18 cellular contexts compared by ENCODE assay signal in the genomic region with DNA sequence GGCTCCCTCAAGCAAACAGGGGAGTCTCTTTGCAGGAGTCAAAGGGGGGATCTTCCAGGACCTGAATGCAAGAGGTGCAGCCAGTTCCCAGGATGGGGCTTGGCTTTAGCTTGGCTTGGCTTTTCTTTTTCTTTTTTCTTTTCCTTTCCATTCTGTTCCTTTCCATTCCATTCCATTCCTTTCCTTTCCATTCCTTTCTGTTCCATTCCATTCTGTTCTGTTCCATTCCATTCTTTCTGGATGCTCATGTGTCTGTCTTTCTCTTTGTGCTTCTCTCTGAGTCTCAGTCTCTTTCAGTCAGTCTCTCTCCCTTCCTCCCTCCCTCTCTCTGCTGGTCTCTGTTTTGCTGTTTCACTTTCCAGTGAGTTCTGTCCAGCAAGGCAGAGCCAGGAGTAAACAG.
DNase-seq lines count a peak whose midpoint lies in the region; FAIRE-seq and TF ChIP-seq lines count a peak whose summit lies in the region.
"Had no signal": no experiment of that assay in that cellular context is flagged by ENCODE, and none has a peak within 500 bp of the region (broad histone marks: within the 10 kb centered on the region; RNA-seq: fewer than 3 reads in every experiment).

No MANE protein-coding gene starts in this region.

- H3K4me3 ChIP-seq in bronchial epithelial cell (ENCODE audit: low read depth, low read length), result no peak overlapping the region
- H3K4me3 ChIP-seq: GM23248 had no signal

- H3K27me3 ChIP-seq in bronchial epithelial cell (ENCODE audit: control insufficient read depth, insufficient read depth, low read length), result no peaks in the 10 kb centered on the region
- H3K27me3 ChIP-seq: BE2C had no signal

- no peak for TF ChIP-seq CTCF in bronchial epithelial cell (IDR thresholded peaks at IDR 0.05; ENCODE audit: insufficient read depth, low read length, severe bottlenecking)

- no peaks in the 10 kb centered on the region for H3K36me3 ChIP-seq in bronchial epithelial cell (ENCODE audit: control insufficient read depth, insufficient read depth, low read length)
- H3K36me3 ChIP-seq: BE2C had no signal

- FAIRE-seq in GM12891 (lab: Jason Lieb, UNC) (peak; percentile 85), HTR-8/SVneo (lab: Jason Lieb, UNC) (peak; percentile 100), bronchial epithelial cell (lab: Jason Lieb, UNC) (peak; percentile 100), urothelium cell line (lab: Jason Lieb, UNC) (peak; percentile 100)
- FAIRE-seq: A204.1, D721Med, G401.6 had no signal

- DNase-seq in GM12891 (ENCODE audit: insufficient read length, low spot score) (no peak), HTR-8/SVneo (ENCODE audit: insufficient read length, low spot score) (no peak), bronchial epithelial cell (ENCODE audit: low read depth) (no peak), urothelium cell line (ENCODE audit: low spot score) (no peak), LoVo (ENCODE audit: low spot score) (no peak), NCI-H524 treated with DMSO at 0.1 percent for 48 hours (lab: John Stamatoyannopoulos, UW) (no peak), erythroblast (lab: John Stamatoyannopoulos, UW) (no peak)
- DNase-seq: BE2C; CD8-positive, alpha-beta T cell; COR-L47; DMS153; DMS79 treated with DMSO at 0.1 percent for 48 hours; EL; GM23248; H7 had no signal

- TF ChIP-seq POLR2A in GM12891 (IDR thresholded peaks at IDR 0.05; ENCODE audit: low read depth, low read length) (no peak), erythroblast (IDR thresholded peaks at IDR 0.05; ENCODE audit: low read length) (no peak)

TF ChIP-seq in GM12891, 5 proteins besides CTCF, POLR2A, EP300 and RAD21:
- TF ChIP-seq POU2F2 (IDR thresholded peaks at IDR 0.05; ENCODE audit: low read depth, low read length) (no peak), PAX5 (IDR thresholded peaks at IDR 0.05; ENCODE audit: insufficient read depth, low read length, severe bottlenecking) (no peak)
